Comparison of ENCODE assay signal across 1 cellular context in genomic region chr17:44327715-44328449, GRCh38.
TF ChIP-seq lines count a peak whose summit lies in the region.

No MANE protein-coding gene starts in this region.

TF ChIP-seq in K562, 482 proteins besides CTCF, POLR2A, EP300 and RAD21:
- TF ChIP-seq NR0B1 (IDR thresholded peaks at IDR 0.05; ENCODE audit: partially characterized antibody) = no peak
- no peak for TF ChIP-seq ZNF444 (CRISPR knock-in tag; IDR thresholded peaks at IDR 0.05)
- TF ChIP-seq ESRRA (IDR thresholded peaks at IDR 0.05; ENCODE audit: borderline replicate concordance, low read depth) = 0 out of 2 replicates have a peak, but pooled peaks have one; percentile 24
- TF ChIP-seq TRIM24 (IDR thresholded peaks at IDR 0.05) = no peak
